In the genomic region with DNA sequence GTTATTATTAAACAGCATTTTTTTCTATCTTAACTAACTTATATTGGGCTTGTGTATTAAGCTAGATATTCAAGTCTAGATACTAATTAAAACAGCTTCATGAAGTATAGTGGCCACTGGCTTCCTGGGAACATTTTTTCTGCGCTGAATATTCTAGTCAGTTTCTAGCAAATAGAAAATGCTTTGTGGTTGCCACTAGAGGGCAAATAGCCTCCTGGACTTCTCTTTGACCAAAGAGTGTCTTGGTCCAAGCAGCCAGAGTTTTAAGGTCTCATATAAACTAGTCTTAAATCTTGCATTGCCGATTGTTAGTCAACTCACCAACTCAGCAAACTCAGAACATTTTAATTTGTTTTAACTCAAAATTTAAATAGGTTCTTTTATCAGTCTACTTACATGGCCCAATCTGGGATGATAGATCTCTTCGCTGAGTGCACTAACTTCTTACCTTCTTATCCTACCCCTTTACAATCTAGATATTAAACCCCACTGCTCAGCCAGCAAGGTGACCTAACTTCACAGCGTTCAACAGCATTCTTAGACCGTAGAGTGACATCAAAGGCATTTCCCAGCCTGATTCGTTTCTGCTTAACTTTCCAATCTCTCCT, we compare ENCODE assay signal across 9 cellular contexts. TPM values are rescaled to one million over a fixed set of nuclear protein-coding genes. Genes with fewer than 3 reads are reported as not detected.
DNase-seq lines count a peak whose midpoint lies in the region; ATAC-seq and TF ChIP-seq lines count a peak whose summit lies in the region.
"Had no signal": no experiment of that assay in that cellular context is flagged by ENCODE, and none has a peak within 500 bp of the region (broad histone marks: within the 10 kb centered on the region; RNA-seq: fewer than 3 reads in every experiment).

No MANE protein-coding gene starts in this region.

- H3K4me3 ChIP-seq in GM12865 (ENCODE audit: low read depth, low read length) (no peak overlapping the region), MM.1S (ENCODE audit: low read length) (no peak overlapping the region), coronary artery (no peak overlapping the region)

- no peaks in the 10 kb centered on the region for H3K9me2 ChIP-seq in MM.1S (replicated peaks; ENCODE audit: insufficient read depth, low read length)

- no peaks in the 10 kb centered on the region for H4K20me1 ChIP-seq in MM.1S (ENCODE audit: insufficient read depth, low read length)

- H3K9ac ChIP-seq in MM.1S (ENCODE audit: low read length): no peak overlapping the region

- ATAC-seq in stimulated activated naive CD8-positive, alpha-beta T cell treated with anti-CD3 and anti-CD28 coated beads, Interleukin-15, amount 100 ng/mL, for 72 hours: no peak

- no peaks in the 10 kb centered on the region for H3K27me3 ChIP-seq in MM.1S (replicated peaks; ENCODE audit: insufficient read depth, low read length)

- H3K27me3 Mint-ChIP-seq in nephron (ENCODE audit: low read depth): peaks cover 4% of the 10 kb centered on the region
- no peaks in the 10 kb centered on the region for H3K27me3 Mint-ChIP-seq in stimulated activated naive CD8-positive, alpha-beta T cell treated with anti-CD3 and anti-CD28 coated beads, Interleukin-15, amount 100 ng/mL, for 72 hours

- H2AFZ ChIP-seq in MM.1S (ENCODE audit: low read length): no peak overlapping the region

- H3K9me3 ChIP-seq in MM.1S (replicated peaks; ENCODE audit: insufficient read depth, low read length): no peaks in the 10 kb centered on the region

- no peak overlapping the region for H3K4me2 ChIP-seq in MM.1S (ENCODE audit: low read depth, low read length)

- no peak overlapping the region for H3K4me3 Mint-ChIP-seq in nephron
- H3K4me3 Mint-ChIP-seq in stimulated activated naive CD8-positive, alpha-beta T cell treated with anti-CD3 and anti-CD28 coated beads, Interleukin-15, amount 100 ng/mL, for 72 hours: no peak overlapping the region
- H3K4me3 Mint-ChIP-seq: T-helper 1 cell treated with Interleukin-12 subunit alpha and Interleukin-12 subunit beta and Interleukin-4 antibody, amounts not matched to agents 30 μg/mL and 1 μg/mL, for 36 hours had no signal

- DNase-seq in GM12865 (ENCODE audit: low read depth) (peak; percentile 29), MM.1S (peak; percentile 19), coronary artery (ENCODE audit: low spot score) (no peak), H4 (ENCODE audit: low spot score) (no peak), occipital lobe (lab: John Stamatoyannopoulos, UW) (no peak), NCI-H1930 (lab: John Stamatoyannopoulos, UW) (no peak)
- DNase-seq in stimulated activated naive CD8-positive, alpha-beta T cell treated with anti-CD3 and anti-CD28 coated beads, Interleukin-15, amount 100 ng/mL, for 72 hours: no peak

- H3K4me1 ChIP-seq in MM.1S (ENCODE audit: low read length): no peaks in the 10 kb centered on the region

- peaks cover 15% of the 10 kb centered on the region for H3K4me1 Mint-ChIP-seq in nephron
- no peaks in the 10 kb centered on the region for H3K4me1 Mint-ChIP-seq in stimulated activated naive CD8-positive, alpha-beta T cell treated with anti-CD3 and anti-CD28 coated beads, Interleukin-15, amount 100 ng/mL, for 72 hours

- no peaks in the 10 kb centered on the region for H3F3A ChIP-seq in MM.1S (ENCODE audit: insufficient read depth, low read length)

- peak overlapping the region; percentile 7 to 49 (median 18) for H3K27ac Mint-ChIP-seq in nephron
- H3K27ac Mint-ChIP-seq in stimulated activated naive CD8-positive, alpha-beta T cell treated with anti-CD3 and anti-CD28 coated beads, Interleukin-15, amount 100 ng/mL, for 72 hours: no peak overlapping the region
- H3K27ac Mint-ChIP-seq: T-helper 1 cell treated with Interleukin-12 subunit alpha and Interleukin-12 subunit beta and Interleukin-4 antibody, amounts not matched to agents 30 μg/mL and 1 μg/mL, for 36 hours had no signal

- TF ChIP-seq CTCF in GM12865 (IDR thresholded peaks at IDR 0.05; ENCODE audit: insufficient read depth, low read depth, low read length, missing control alignments) (peak; percentile 45), MM.1S (IDR thresholded peaks at IDR 0.05; ENCODE audit: low read length) (peak; percentile 49), coronary artery (IDR thresholded peaks at IDR 0.05) (peak; percentile 40), nephron (IDR thresholded peaks at IDR 0.05; ENCODE audit: unreplicated experiment in 3 of 3) (peak; percentile 57 to 72 (median 65))

- peaks cover 9% of the 10 kb centered on the region for H3K9me3 Mint-ChIP-seq in nephron
- H3K9me3 Mint-ChIP-seq in stimulated activated naive CD8-positive, alpha-beta T cell treated with anti-CD3 and anti-CD28 coated beads, Interleukin-15, amount 100 ng/mL, for 72 hours: peaks cover 6 to 9% of the 10 kb centered on the region in 2 donors
- H3K9me3 Mint-ChIP-seq: T-helper 1 cell treated with Interleukin-12 subunit alpha and Interleukin-12 subunit beta and Interleukin-4 antibody, amounts not matched to agents 30 μg/mL and 1 μg/mL, for 36 hours had no signal

- H3K79me2 ChIP-seq in MM.1S (ENCODE audit: low read length): no peaks in the 10 kb centered on the region

- H3K27ac ChIP-seq in MM.1S (ENCODE audit: low read length) (no peak overlapping the region), coronary artery (no peak overlapping the region)

- H3K36me3 ChIP-seq in MM.1S (replicated peaks; ENCODE audit: insufficient read depth, low read length): no peaks in the 10 kb centered on the region

- peaks cover 2% of the 10 kb centered on the region for H3K36me3 Mint-ChIP-seq in nephron (ENCODE audit: low read depth)

RNA-seq across cellular contexts. Expression of a gene that starts 24.6 kb away (rescaled TPM):
- total RNA-seq in H4 (2014; rRNA removed; shearing (Covaris generic)): 4.3 and 5.5 TPM in 2 replicates
- total RNA-seq in occipital lobe: 132 TPM

Comparison
In these comparisons a context has a peak if more than half of its experiments do, and no peak if none do; other contexts are left out.
1. DNase-seq: peak in GM12865 (single experiment) and MM.1S (single experiment); none in coronary artery (single experiment), H4 (single experiment), occipital lobe (single experiment), stimulated activated naive CD8-positive, alpha-beta T cell treated with anti-CD3 and anti-CD28 coated beads, Interleukin-15, amount 100 ng/mL, for 72 hours (0 of 2) and NCI-H1930 (0 of 2).
2. H3K27ac Mint-ChIP-seq: peak in nephron (3 of 3); none in stimulated activated naive CD8-positive, alpha-beta T cell treated with anti-CD3 and anti-CD28 coated beads, Interleukin-15, amount 100 ng/mL, for 72 hours (0 of 2).
3. RNA of a gene that starts 24.6 kb away (total RNA-seq): 132 TPM in occipital lobe (single experiment); 4.3 to 5.5 TPM in H4; every median in the first group is over 10 times any median in the second.
4. Peak in every context shown above with its lines, with median percentiles within 50 percentile points of each other: CTCF ChIP-seq.